8 cellular contexts compared by ENCODE assay signal in the genomic region with DNA sequence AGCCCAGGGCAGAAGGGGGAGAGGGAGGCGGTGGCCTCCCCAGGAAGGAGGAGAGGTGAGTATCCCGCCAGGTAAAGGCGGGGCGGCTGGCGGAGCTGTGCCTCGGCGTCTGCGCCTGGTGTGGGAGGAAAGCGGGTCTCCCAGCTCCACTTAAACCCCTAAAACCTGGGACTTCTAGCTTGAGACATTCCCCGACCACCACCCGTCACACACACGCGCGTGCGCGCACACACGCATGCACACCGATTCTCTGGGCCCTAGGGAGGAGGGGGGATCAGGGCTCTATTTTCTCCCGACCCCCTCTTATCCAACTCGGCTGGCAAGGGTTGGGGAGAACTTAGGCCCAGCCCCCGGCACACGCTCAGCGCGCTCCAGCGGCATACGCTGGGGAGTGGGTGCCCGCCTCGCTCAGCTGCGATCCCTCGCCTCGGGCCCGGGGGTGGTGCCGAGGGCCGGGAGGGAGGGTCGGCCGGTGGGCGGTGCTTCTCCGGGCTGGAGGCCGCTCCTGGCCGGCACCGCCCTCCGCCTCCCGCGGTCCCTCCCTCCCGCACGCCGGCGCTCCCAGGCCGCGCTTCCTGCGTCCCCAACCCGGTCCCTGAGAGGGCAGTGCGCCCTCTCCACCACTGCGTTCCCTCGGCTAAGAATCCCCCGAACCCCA. TPM values are rescaled to one million over a fixed set of nuclear protein-coding genes. Genes with fewer than 3 reads are reported as not detected.
DNase-seq lines count a peak whose midpoint lies in the region; ATAC-seq, FAIRE-seq and TF ChIP-seq lines count a peak whose summit lies in the region.

A gene with protein sequence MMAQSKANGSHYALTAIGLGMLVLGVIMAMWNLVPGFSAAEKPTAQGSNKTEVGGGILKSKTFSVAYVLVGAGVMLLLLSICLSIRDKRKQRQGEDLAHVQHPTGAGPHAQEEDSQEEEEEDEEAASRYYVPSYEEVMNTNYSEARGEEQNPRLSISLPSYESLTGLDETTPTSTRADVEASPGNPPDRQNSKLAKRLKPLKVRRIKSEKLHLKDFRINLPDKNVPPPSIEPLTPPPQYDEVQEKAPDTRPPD (plus strand): TSS at position 564 of the 658 bp plus-strand sequence. CDS start 61,341 bp downstream, outside the sequence.

- ATAC-seq in SK-N-SH treated with all-trans-retinoic acid at 6 μM for 48 hours (peak; percentile 67), memory B cell (ENCODE audit: low read depth) (no peak)

- no peak for TF ChIP-seq CTCF in endodermal cell (conservative IDR thresholded peaks at IDR 0.05)
- TF ChIP-seq CTCF in type B pancreatic cell (conservative IDR thresholded peaks at IDR 0.05), result no peak

- H3K27ac ChIP-seq in endodermal cell (ENCODE audit: low read depth, low read length), result no peak within 1 kb of the TSS

- H3K27me3 ChIP-seq in endodermal cell (ENCODE audit: control insufficient read depth, insufficient read depth, low read length, poor library complexity, severe bottlenecking), result peaks cover 5% of the 10 kb centered on the region

- H3K27me3 Mint-ChIP-seq in endodermal cell (ENCODE audit: insufficient read depth) (peaks cover 35% of the 10 kb centered on the region), memory B cell (peaks cover 19% of the 10 kb centered on the region), type B pancreatic cell (peaks cover 14% of the 10 kb centered on the region)

- H3K36me3 Mint-ChIP-seq in endodermal cell (ENCODE audit: low read depth) (peaks cover 3% of the 10 kb centered on the region), memory B cell (no peaks in the 10 kb centered on the region), type B pancreatic cell (peaks cover 3% of the 10 kb centered on the region)

- 0% methylated on average over 1 to 56 of the region's 56 CpGs for WGBS in endodermal cell (ENCODE audit: insufficient coverage in 1 of 2, insufficient read length in 1 of 2), 2 experiments

- H3K9me3 ChIP-seq in endodermal cell (ENCODE audit: control insufficient read depth, low read length), result peaks cover 4% of the 10 kb centered on the region

- DNase-seq in COR-L47 (lab: John Stamatoyannopoulos, UW) (peak; percentile 72), HTR-8/SVneo (ENCODE audit: insufficient read length, low spot score) (peak; percentile 64), endodermal cell (peak; percentile 93), memory B cell (ENCODE audit: low spot score in 2 of 2) (no peak), type B pancreatic cell (ENCODE audit: extremely low spot score, unreplicated experiment) (peak; percentile 87), SIG-M5 treated with dmso at 0.1 percent for 504 hours (lab: John Stamatoyannopoulos, UW; ENCODE audit: unreplicated experiment) (no peak), occipital lobe (lab: John Stamatoyannopoulos, UW) (no peak)

- peak within 1 kb of the TSS; percentile 77 for H3K4me3 Mint-ChIP-seq in endodermal cell
- peak within 1 kb of the TSS; percentile 63 for H3K4me3 Mint-ChIP-seq in memory B cell
- peak within 1 kb of the TSS; percentile 96 for H3K4me3 Mint-ChIP-seq in type B pancreatic cell

- peak within 1 kb of the TSS; percentile 89 for H3K4me3 ChIP-seq in endodermal cell (ENCODE audit: low read length)

- peak; percentile 36 for FAIRE-seq in HTR-8/SVneo (lab: Jason Lieb, UNC)

- peak within 1 kb of the TSS; percentile 64 for H3K9ac ChIP-seq in endodermal cell (ENCODE audit: extremely low read depth, low read length, poor library complexity, severe bottlenecking)

- H3K9me3 Mint-ChIP-seq in endodermal cell, result peaks cover 5% of the 10 kb centered on the region
- no peaks in the 10 kb centered on the region for H3K9me3 Mint-ChIP-seq in memory B cell
- peaks cover 5% of the 10 kb centered on the region for H3K9me3 Mint-ChIP-seq in type B pancreatic cell

- peaks cover 41% of the 10 kb centered on the region for H3K4me1 Mint-ChIP-seq in endodermal cell
- H3K4me1 Mint-ChIP-seq in memory B cell, result peaks cover 12% of the 10 kb centered on the region
- H3K4me1 Mint-ChIP-seq in type B pancreatic cell (ENCODE audit: unreplicated experiment), result peaks cover 45% of the 10 kb centered on the region

- peaks cover 23% of the 10 kb centered on the region for H3K4me1 ChIP-seq in endodermal cell (ENCODE audit: control insufficient read depth, insufficient read depth, low read length)

- H3K36me3 ChIP-seq in endodermal cell (ENCODE audit: control insufficient read depth, insufficient read depth, low read length), result no peaks in the 10 kb centered on the region

- H3K27ac Mint-ChIP-seq in endodermal cell (peak within 1 kb of the TSS; percentile 88), memory B cell (no peak within 1 kb of the TSS), type B pancreatic cell (peak within 1 kb of the TSS; percentile 95)

TF ChIP-seq in SK-N-SH treated with all-trans-retinoic acid at 6 μM for 48 hours, 23 proteins besides CTCF, POLR2A, EP300 and RAD21:
- TF ChIP-seq ZFP30 (CRISPR knock-in tag; IDR thresholded peaks at IDR 0.05), result no peak
- no peak for TF ChIP-seq ARNTL (CRISPR knock-in tag; IDR thresholded peaks at IDR 0.05; ENCODE audit: borderline replicate concordance, low read depth)

RNA-seq across cellular contexts. Expression of the gene that starts here (rescaled TPM):
- 10 to 100 TPM; 12.1 TPM for total RNA-seq in endodermal cell
- polyA plus RNA-seq in endodermal cell (2013, experiment 1 of 2), result 10.0 TPM
- 9.6 TPM for polyA plus RNA-seq in endodermal cell (2013, experiment 2 of 2)
- 12.5 and 28.8 TPM in 2 replicates for total RNA-seq in type B pancreatic cell (ENCODE audit: low replicate concordance)
- total RNA-seq in occipital lobe, result 1.4 TPM

Comparison
In these comparisons a context has a peak if more than half of its experiments do, and no peak if none do; other contexts are left out.
1. DNase-seq: peak in COR-L47 (single experiment), HTR-8/SVneo (single experiment), endodermal cell (single experiment) and type B pancreatic cell (single experiment); none in memory B cell (0 of 2), SIG-M5 treated with dmso at 0.1 percent for 504 hours (single experiment) and occipital lobe (single experiment).
2. Peak in every context shown above with its lines, with median percentiles within 50 percentile points of each other: H3K4me3 Mint-ChIP-seq.